ENCODE assay signal across 9 cellular contexts in the genomic region with DNA sequence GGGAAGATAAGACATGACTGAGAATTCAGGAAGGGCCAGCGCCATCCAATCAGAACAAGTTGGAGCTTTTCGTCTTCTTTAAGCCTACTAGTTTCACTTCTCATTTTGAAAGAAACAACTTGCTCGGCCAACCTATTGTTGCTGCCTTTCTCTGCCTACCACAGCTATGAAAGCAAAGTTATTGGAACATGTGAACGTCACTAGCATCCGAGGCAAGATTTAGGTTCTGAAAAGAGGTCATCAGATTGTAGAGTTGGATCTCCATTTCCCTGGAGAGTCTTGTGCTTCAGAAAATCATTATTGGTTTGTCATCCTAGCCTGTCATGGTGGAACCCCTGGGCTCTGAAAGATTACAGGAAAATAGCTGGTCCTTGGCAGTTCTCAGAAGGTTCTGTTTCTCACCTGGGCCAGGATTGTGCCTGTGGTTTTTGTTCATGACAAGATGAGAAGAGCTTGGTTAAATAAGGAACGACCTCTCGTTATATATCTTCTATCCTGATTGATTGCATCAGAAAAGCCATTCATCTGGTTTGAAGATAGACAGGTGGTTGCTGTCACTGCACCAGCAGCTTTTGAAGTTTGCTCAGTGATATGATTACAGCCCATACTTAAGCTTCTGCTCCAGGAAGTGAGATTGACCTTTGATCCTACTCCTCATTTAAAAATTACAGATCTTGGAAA.
A peak's percentile ranks its signal among the peaks of the same experiment; 100 is the strongest.
DNase-seq lines count a peak whose midpoint lies in the region; ATAC-seq lines count a peak whose summit lies in the region.
"Had no signal": no experiment of that assay in that cellular context is flagged by ENCODE, and none has a peak within 500 bp of the region (broad histone marks: within the 10 kb centered on the region; RNA-seq: fewer than 3 reads in every experiment).

No MANE protein-coding gene starts in this region.

- no peaks in the 10 kb centered on the region for H3K27me3 ChIP-seq in muscle layer of duodenum (ENCODE audit: low read depth, low read length)

- H3K36me3 ChIP-seq in muscle layer of duodenum (ENCODE audit: control insufficient read depth in 1 of 2, insufficient read depth in 2 of 2, low read length in 2 of 2): no peaks in the 10 kb centered on the region

- H3K27ac ChIP-seq in muscle layer of duodenum (ENCODE audit: low read length): peak overlapping the region; percentile 34
- H3K27ac ChIP-seq: 22Rv1 had no signal

- H3K9me3 ChIP-seq in muscle layer of duodenum (ENCODE audit: control insufficient read depth in 1 of 2, low read length in 2 of 2): no peaks in the 10 kb centered on the region

- peak overlapping the region in 1 of 2 donors; percentile 28 for H3K4me3 ChIP-seq in muscle layer of duodenum (ENCODE audit: low read depth in 1 of 2, low read length in 2 of 2)

- ATAC-seq in HG02623 (IDR thresholded peaks at IDR 0.05; ENCODE audit: unreplicated experiment): peak; percentile 38

- H3K4me1 ChIP-seq in muscle layer of duodenum (ENCODE audit: control insufficient read depth in 1 of 2, insufficient read depth in 2 of 2, low read length in 2 of 2): peaks cover 5% of the 10 kb centered on the region in 2 donors

- DNase-seq in NCI-H1417 (lab: John Stamatoyannopoulos, UW): peak in 2 of 3 experiments; percentile 2 to 36
- no peak for DNase-seq in NCI-H1417 treated with DMSO at 0.1 percent for 48 hours (lab: John Stamatoyannopoulos, UW)
- DNase-seq in NAMALWA (ENCODE audit: low spot score): peak; percentile 19
- DNase-seq in NK-92 (lab: John Stamatoyannopoulos, UW; ENCODE audit: unreplicated experiment): no peak
- DNase-seq in SIG-M5 (lab: John Stamatoyannopoulos, UW): no peak
- DNase-seq in SHP77 treated with DMSO at 0.1 percent for 48 hours (lab: John Stamatoyannopoulos, UW): no peak

Comparison
In these comparisons a context has a peak if more than half of its experiments do, and no peak if none do; other contexts are left out.
1. DNase-seq: peak in NCI-H1417 (2 of 3) and NAMALWA (single experiment); none in NCI-H1417 treated with DMSO at 0.1 percent for 48 hours (single experiment), NK-92 (single experiment), SIG-M5 (single experiment) and SHP77 treated with DMSO at 0.1 percent for 48 hours (single experiment).